In genomic region chr12:38782393-38782792, GRCh38 we compare ENCODE assay signal across 17 cellular contexts.
DNase-seq lines count a peak whose midpoint lies in the region; ATAC-seq and TF ChIP-seq lines count a peak whose summit lies in the region.
"Had no signal": no experiment of that assay in that cellular context is flagged by ENCODE, and none has a peak within 500 bp of the region (broad histone marks: within the 10 kb centered on the region; RNA-seq: fewer than 3 reads in every experiment).

No MANE protein-coding gene starts in this region.

- H3K4me1 Mint-ChIP-seq in osteocyte (ENCODE audit: unreplicated experiment), result no peaks in the 10 kb centered on the region
- H3K4me1 Mint-ChIP-seq in T-helper 2 cell treated with Interferon-gamma antibody and Interleukin-4, amounts not matched to agents 5 μg/mL and 100 μg/mL, for 36 hours (ENCODE audit: low read depth), result no peaks in the 10 kb centered on the region
- H3K4me1 Mint-ChIP-seq: B cell had no signal

- H3K9me3 ChIP-seq in left lung, result peaks cover 0 to 25% of the 10 kb centered on the region in 2 donors
- H3K9me3 ChIP-seq: SJSA1 had no signal

- intact Hi-C loops in left lung (cut with DNase I), result no loop called here

- TF ChIP-seq CTCF in osteocyte (IDR thresholded peaks at IDR 0.05), result no peak
- TF ChIP-seq CTCF in left lung (IDR thresholded peaks at IDR 0.05), result no peak

- H3K27ac Mint-ChIP-seq in osteocyte (ENCODE audit: unreplicated experiment), result no peak overlapping the region
- H3K27ac Mint-ChIP-seq in T-helper 2 cell treated with Interferon-gamma antibody and Interleukin-4, amounts not matched to agents 5 μg/mL and 100 μg/mL, for 36 hours, result no peak overlapping the region
- H3K27ac Mint-ChIP-seq: B cell; CD4-positive, alpha-beta T cell had no signal

- no peak overlapping the region for H3K4me3 Mint-ChIP-seq in osteocyte (ENCODE audit: unreplicated experiment)
- no peak overlapping the region for H3K4me3 Mint-ChIP-seq in T-helper 2 cell treated with Interferon-gamma antibody and Interleukin-4, amounts not matched to agents 5 μg/mL and 100 μg/mL, for 36 hours
- H3K4me3 Mint-ChIP-seq: B cell; CD4-positive, alpha-beta T cell had no signal

- no peaks in the 10 kb centered on the region for H3K27me3 ChIP-seq in left lung
- H3K27me3 ChIP-seq: SJSA1 had no signal

- no peaks in the 10 kb centered on the region for H3K4me1 ChIP-seq in left lung
- H3K4me1 ChIP-seq: SJSA1 had no signal

- peak; percentile 53 for ATAC-seq in GM18502 (IDR thresholded peaks at IDR 0.05; ENCODE audit: poor library complexity, unreplicated experiment)
- peak; percentile 54 for ATAC-seq in GM18907 (IDR thresholded peaks at IDR 0.05; ENCODE audit: unreplicated experiment)
- ATAC-seq in HG02623 (IDR thresholded peaks at IDR 0.05; ENCODE audit: unreplicated experiment), result peak; percentile 49
- ATAC-seq in HG03565 (IDR thresholded peaks at IDR 0.05; ENCODE audit: unreplicated experiment), result peak; percentile 39
- no peak for ATAC-seq in left lung

- H3K9me3 Mint-ChIP-seq in osteocyte (ENCODE audit: unreplicated experiment), result peaks cover 36% of the 10 kb centered on the region
- H3K9me3 Mint-ChIP-seq in T-helper 2 cell treated with Interferon-gamma antibody and Interleukin-4, amounts not matched to agents 5 μg/mL and 100 μg/mL, for 36 hours, result peaks cover 14% of the 10 kb centered on the region

- no peaks in the 10 kb centered on the region for H3K27me3 Mint-ChIP-seq in osteocyte (ENCODE audit: unreplicated experiment)
- no peaks in the 10 kb centered on the region for H3K27me3 Mint-ChIP-seq in T-helper 2 cell treated with Interferon-gamma antibody and Interleukin-4, amounts not matched to agents 5 μg/mL and 100 μg/mL, for 36 hours (ENCODE audit: low read depth)
- H3K27me3 Mint-ChIP-seq: B cell; CD4-positive, alpha-beta T cell had no signal

- H3K36me3 Mint-ChIP-seq in osteocyte (ENCODE audit: unreplicated experiment), result peaks cover 4% of the 10 kb centered on the region
- H3K36me3 Mint-ChIP-seq in T-helper 2 cell treated with Interferon-gamma antibody and Interleukin-4, amounts not matched to agents 5 μg/mL and 100 μg/mL, for 36 hours (ENCODE audit: low read depth), result no peaks in the 10 kb centered on the region

- no peak overlapping the region for H3K27ac ChIP-seq in left lung
- H3K27ac ChIP-seq: SJSA1 had no signal

- no peak overlapping the region for H3K4me3 ChIP-seq in left lung
- H3K4me3 ChIP-seq: SJSA1 had no signal

- DNase-seq in osteocyte (ENCODE audit: extremely low spot score, unreplicated experiment), result no peak
- DNase-seq in left lung, result no peak
- no peak for DNase-seq in T-helper 2 cell treated with Interferon-gamma antibody and Interleukin-4, amounts not matched to agents 5 μg/mL and 100 μg/mL, for 36 hours (ENCODE audit: low spot score)
- DNase-seq: Calu3; CD4-positive, alpha-beta T cell; H7; NCI-H1436 treated with DMSO at 0.1 percent for 48 hours; NCI-H2081 treated with DMSO at 0.1 percent for 48 hours; NCI-H2227 treated with DMSO at 0.1 percent for 48 hours; NCI-H524 treated with DMSO at 0.1 percent for 48 hours; SW 1271 had no signal

- no peaks in the 10 kb centered on the region for H3K36me3 ChIP-seq in left lung
- H3K36me3 ChIP-seq: SJSA1 had no signal
